ENCODE assay signal across 8 cellular contexts in the genomic region with DNA sequence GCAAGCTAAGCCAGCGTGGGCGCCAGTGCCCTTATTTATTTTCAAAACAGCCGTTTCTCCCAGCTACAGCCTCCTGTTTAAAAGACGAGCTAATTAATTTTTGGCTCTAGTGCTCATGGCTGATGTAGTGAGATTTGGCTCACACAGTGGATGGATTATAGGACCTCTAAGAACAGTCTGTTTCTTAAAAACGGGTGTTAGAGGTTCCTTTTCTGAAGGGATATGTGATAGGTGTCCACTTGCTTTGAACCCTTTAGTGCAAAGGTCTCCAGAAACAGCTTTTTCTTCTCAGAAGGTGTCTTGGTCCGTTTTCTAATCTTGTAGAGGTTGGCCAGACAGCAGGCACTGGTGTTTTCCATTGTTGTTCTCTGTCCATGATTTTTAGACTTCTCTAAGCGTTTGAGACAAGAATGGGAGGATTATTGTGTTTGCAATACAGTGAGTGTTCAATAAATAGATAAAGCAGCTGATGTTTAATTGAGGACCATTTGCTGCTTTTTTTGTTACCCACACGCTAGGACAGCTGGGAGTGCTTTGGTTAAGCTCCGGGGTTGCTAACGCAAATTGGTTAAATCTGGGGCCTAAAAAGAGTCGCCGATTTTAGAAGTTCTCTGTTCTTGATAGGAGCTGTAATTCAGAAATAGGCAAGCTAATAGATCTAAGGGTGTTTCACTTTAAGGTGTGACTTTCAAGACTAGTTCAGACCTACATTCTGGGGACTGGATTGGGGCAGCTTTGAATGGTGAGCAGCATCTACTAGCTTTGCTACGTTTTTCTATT. TPM values are rescaled to one million over a fixed set of nuclear protein-coding genes. Genes with fewer than 3 reads are reported as not detected.
DNase-seq lines count a peak whose midpoint lies in the region; ATAC-seq and TF ChIP-seq lines count a peak whose summit lies in the region.

No MANE protein-coding gene starts in this region.

- CTCF ChIA-PET in activated naive CD4-positive, alpha-beta T cell treated with anti-CD3 and anti-CD28 coated beads for 36 hours (lab: Charles Lee) = interaction anchor here (0.6 to 2.0 kb wide), 16 partner anchors 10 to 871 kb away, joined by 3 to 15 read pairs (median 3); no protein-coding TSS in a partner anchor

- H3K27me3 ChIP-seq in WERI-Rb-1 (ENCODE audit: insufficient read depth, low read depth, severe bottlenecking) = no peaks in the 10 kb centered on the region
- no peaks in the 10 kb centered on the region for H3K27me3 ChIP-seq in psoas muscle (ENCODE audit: insufficient read depth in 3 of 3, low read length in 2 of 3)

- peak; percentile 52 for DNase-seq in activated naive CD4-positive, alpha-beta T cell treated with anti-CD3 and anti-CD28 coated beads for 36 hours
- no peak for DNase-seq in activated naive CD4-positive, alpha-beta T cell (lab: John Stamatoyannopoulos, UW)
- no peak for DNase-seq in Jurkat, Clone E6-1 (ENCODE audit: low read depth, low spot score)
- DNase-seq in WERI-Rb-1 (no peak), fibroblast of pulmonary artery (ENCODE audit: low read depth) (no peak), psoas muscle (no peak)
- no peak for DNase-seq in effector CD8-positive, alpha-beta T cell (lab: John Stamatoyannopoulos, UW)

- peaks cover 41% of the 10 kb centered on the region for H3K4me1 Mint-ChIP-seq in activated naive CD4-positive, alpha-beta T cell treated with anti-CD3 and anti-CD28 coated beads for 36 hours (ENCODE audit: low read depth)

- peak overlapping the region; percentile 89 for H3K4me3 ChIP-seq in Jurkat, Clone E6-1 (ENCODE audit: low read length)
- H3K4me3 ChIP-seq in WERI-Rb-1 (ENCODE audit: low read depth, low read length) (peak overlapping the region; percentile 88), fibroblast of pulmonary artery (replicated peaks; ENCODE audit: low read depth, low read length) (peak overlapping the region; percentile 86), psoas muscle (peak overlapping the region; percentile 99)

- H3K9me3 Mint-ChIP-seq in activated naive CD4-positive, alpha-beta T cell treated with anti-CD3 and anti-CD28 coated beads for 36 hours = no peaks in the 10 kb centered on the region

- H3K4me3 Mint-ChIP-seq in activated naive CD4-positive, alpha-beta T cell treated with anti-CD3 and anti-CD28 coated beads for 36 hours = peak overlapping the region; percentile 81

- H3K27me3 Mint-ChIP-seq in activated naive CD4-positive, alpha-beta T cell treated with anti-CD3 and anti-CD28 coated beads for 36 hours (ENCODE audit: low read depth) = no peaks in the 10 kb centered on the region

- H3K27ac ChIP-seq in WERI-Rb-1 (peak overlapping the region; percentile 94), psoas muscle (peak overlapping the region; percentile 100)

- peak overlapping the region; percentile 90 for H3K27ac Mint-ChIP-seq in activated naive CD4-positive, alpha-beta T cell treated with anti-CD3 and anti-CD28 coated beads for 36 hours

- H3K4me1 ChIP-seq in psoas muscle = peaks cover 18% of the 10 kb centered on the region

- WGBS in psoas muscle, 3 donors = 12 to 13% (median 13%) methylated on average over 13 of the region's 13 CpGs

- intact Hi-C loops in activated naive CD4-positive, alpha-beta T cell treated with anti-CD3 and anti-CD28 coated beads for 36 hours (cut with micrococcal nuclease) = loop anchor here (1.0 to 5.0 kb wide), 8 partner anchors 84 to 644 kb away; a partner anchor contains a TSS
- intact Hi-C loops in psoas muscle (cut with DNase I) = loop anchor here in 1 of 2 donors (10.0 kb wide), 1 partner anchor 357 kb away; a partner anchor contains a TSS

- ATAC-seq in psoas muscle = no peak
- ATAC-seq in activated CD4-positive, CD25-positive, alpha-beta regulatory T cell treated with anti-CD3 and anti-CD28 coated beads, Interleukin-2, amount 50 U/mL, for 24 hours = no peak

- no peak for TF ChIP-seq CTCF in WERI-Rb-1 (IDR thresholded peaks at IDR 0.05; ENCODE audit: low read depth, low read length)
- TF ChIP-seq CTCF in fibroblast of pulmonary artery (IDR thresholded peaks at IDR 0.05; ENCODE audit: low read length, missing control alignments) = no peak
- no peak for TF ChIP-seq CTCF in psoas muscle (IDR thresholded peaks at IDR 0.05)

- H3K9me3 ChIP-seq in WERI-Rb-1 (ENCODE audit: severe bottlenecking) = no peaks in the 10 kb centered on the region
- H3K9me3 ChIP-seq in psoas muscle = no peaks in the 10 kb centered on the region

- H3K36me3 ChIP-seq in WERI-Rb-1 (peaks cover 4% of the 10 kb centered on the region), psoas muscle (ENCODE audit: insufficient read depth in 1 of 2, low read depth in 1 of 2) (peaks cover 0 to 19% of the 10 kb centered on the region in 2 donors)

- peaks cover 3% of the 10 kb centered on the region for H3K36me3 Mint-ChIP-seq in activated naive CD4-positive, alpha-beta T cell treated with anti-CD3 and anti-CD28 coated beads for 36 hours (ENCODE audit: low read depth)

RNA-seq across cellular contexts. Expression of a gene that starts 1.0 kb away (rescaled TPM):
- total RNA-seq in activated naive CD4-positive, alpha-beta T cell treated with anti-CD3 and anti-CD28 coated beads for 36 hours = 10 to 100 TPM; 31.2 to 35.6 TPM
- polyA plus RNA-seq in Jurkat, Clone E6-1 (2012; ENCODE audit: insufficient read depth, insufficient read length) = 13.1 TPM
- 10 to 100 TPM; 10.7 to 13.3 (median 11.8) TPM for total RNA-seq in psoas muscle
- 10 to 100 TPM in 1 of 3 donors, 1 to 10 TPM in 2; 4.3 to 12.3 (median 8.5) TPM for polyA plus RNA-seq in psoas muscle

RNA-seq across cellular contexts. Expression of a gene that starts 7.8 kb away (rescaled TPM):
- 1 to 10 TPM; 3.5 TPM for total RNA-seq in activated naive CD4-positive, alpha-beta T cell treated with anti-CD3 and anti-CD28 coated beads for 36 hours
- 2.2 TPM for polyA plus RNA-seq in Jurkat, Clone E6-1 (2012; ENCODE audit: insufficient read depth, insufficient read length)
- total RNA-seq in psoas muscle = 1 to 10 TPM; 2.8 to 3.5 (median 3.3) TPM
- 1 to 10 TPM; 2.2 to 3.6 (median 3.2) TPM for polyA plus RNA-seq in psoas muscle
